ENCODE assay signal across 1 cellular context in genomic region chrX:72309297-72310071, GRCh38.
TF ChIP-seq lines count a peak whose summit lies in the region.

No MANE protein-coding gene starts in this region.

TF ChIP-seq in GM12878, 131 proteins besides CTCF, POLR2A, EP300 and RAD21 (continued from another document):
- no peak for TF ChIP-seq E4F1 (IDR thresholded peaks at IDR 0.05; ENCODE audit: borderline replicate concordance, partially characterized antibody)
- TF ChIP-seq SPI1 (IDR thresholded peaks at IDR 0.05; ENCODE audit: borderline replicate concordance, insufficient read depth, low read depth, low read length): no peak
- TF ChIP-seq MTA2 (IDR thresholded peaks at IDR 0.05; ENCODE audit: low read depth): no peak
- TF ChIP-seq PRDM15 (CRISPR knock-in tag; IDR thresholded peaks at IDR 0.05): no peak
- no peak for TF ChIP-seq PML (IDR thresholded peaks at IDR 0.05; ENCODE audit: low read length)
- TF ChIP-seq CUX1 (IDR thresholded peaks at IDR 0.05; ENCODE audit: insufficient replicate concordance, low read depth, low read length): no peak
- no peak for TF ChIP-seq CHD4 (IDR thresholded peaks at IDR 0.05)
- TF ChIP-seq USF1 (IDR thresholded peaks at IDR 0.05; ENCODE audit: borderline replicate concordance, extremely low read length, insufficient read depth, low read depth, low read length): no peak
- TF ChIP-seq IRF4 (IDR thresholded peaks at IDR 0.05; ENCODE audit: low read depth, low read length): no peak
- TF ChIP-seq NR2F1 (conservative IDR thresholded peaks at IDR 0.05): no peak
- no peak for TF ChIP-seq ZBTB11 (CRISPR knock-in tag; IDR thresholded peaks at IDR 0.05)
- TF ChIP-seq TAF1 (IDR thresholded peaks at IDR 0.05; ENCODE audit: borderline replicate concordance, low read depth, low read length): no peak
- TF ChIP-seq RCOR1 (conservative IDR thresholded peaks at IDR 0.05; ENCODE audit: low read depth, low read length): no peak
- TF ChIP-seq ZBTB4 (CRISPR knock-in tag; IDR thresholded peaks at IDR 0.05): no peak
- TF ChIP-seq E2F4 (IDR thresholded peaks at IDR 0.05; ENCODE audit: low read depth, low read length): no peak
- no peak for TF ChIP-seq ZBED1 (IDR thresholded peaks at IDR 0.05; ENCODE audit: borderline replicate concordance)
